30 cellular contexts compared by ENCODE assay signal in genomic region chr2:120180066-120180465, GRCh38. TPM values are rescaled to one million over a fixed set of nuclear protein-coding genes. Genes with fewer than 3 reads are reported as not detected.
DNase-seq lines count a peak whose midpoint lies in the region; ATAC-seq, FAIRE-seq and TF ChIP-seq lines count a peak whose summit lies in the region.
"Had no signal": no experiment of that assay in that cellular context is flagged by ENCODE, and none has a peak within 500 bp of the region (broad histone marks: within the 10 kb centered on the region; RNA-seq: fewer than 3 reads in every experiment).

No MANE protein-coding gene starts in this region.

- H3K9ac ChIP-seq in endodermal cell (ENCODE audit: extremely low read depth, low read length, poor library complexity, severe bottlenecking) = no peak overlapping the region
- H3K9ac ChIP-seq in Karpas-422 (ENCODE audit: low read length) = no peak overlapping the region
- H3K9ac ChIP-seq in HepG2 (ENCODE audit: insufficient read depth, low read depth, low read length) = no peak overlapping the region

- no peak overlapping the region for H2AFZ ChIP-seq in Karpas-422 (ENCODE audit: low read length)
- H2AFZ ChIP-seq in HepG2 (ENCODE audit: low read length) = no peak overlapping the region

- H3K4me3 ChIP-seq in HEK293 (ENCODE audit: low read depth, low read length) (no peak overlapping the region), endodermal cell (ENCODE audit: low read length) (no peak overlapping the region), Karpas-422 (ENCODE audit: low read length) (no peak overlapping the region), HepG2 (replicated peaks in 1 of 3; ENCODE audit: insufficient read depth in 1 of 3, low read depth in 2 of 3, low read length in 3 of 3) (no peak overlapping the region)
- H3K4me3 ChIP-seq: GM12878, SJCRH30 had no signal

- H3K4me1 Mint-ChIP-seq in endodermal cell = peaks cover 10% of the 10 kb centered on the region

- H3K4me2 ChIP-seq in Karpas-422 (ENCODE audit: low read depth, low read length, poor library complexity, severe bottlenecking) (no peak overlapping the region), HepG2 (ENCODE audit: low read depth, low read length) (no peak overlapping the region)

- TF ChIP-seq CTCF in HEK293 (tag by site-specific recombination; IDR thresholded peaks at IDR 0.05) (no peak), endodermal cell (conservative IDR thresholded peaks at IDR 0.05) (no peak), HepG2 (CRISPR knock-in tag; IDR thresholded peaks at IDR 0.05) (no peak)

- H3K27me3 ChIP-seq in endodermal cell (ENCODE audit: control insufficient read depth, insufficient read depth, low read length, poor library complexity, severe bottlenecking) (no peaks in the 10 kb centered on the region), Karpas-422 (ENCODE audit: low read length) (no peaks in the 10 kb centered on the region), HepG2 (ENCODE audit: control insufficient read depth in 1 of 2, insufficient read depth in 2 of 2, low read length in 2 of 2) (no peaks in the 10 kb centered on the region)
- H3K27me3 ChIP-seq: SJCRH30 had no signal

- POLR2A ChIA-PET in HEK293 (lab: Yijun Ruan, JAX) = no interaction called here
- POLR2A ChIA-PET in HepG2 (lab: Yijun Ruan, JAX) = no interaction called here

- no peaks in the 10 kb centered on the region for H3K4me1 ChIP-seq in HEK293 (ENCODE audit: control insufficient read depth, insufficient read depth, low read length)
- peaks cover 5% of the 10 kb centered on the region for H3K4me1 ChIP-seq in endodermal cell (ENCODE audit: control insufficient read depth, insufficient read depth, low read length)
- H3K4me1 ChIP-seq in Karpas-422 (ENCODE audit: low read length) = peaks cover 50% of the 10 kb centered on the region
- H3K4me1 ChIP-seq in HepG2 (ENCODE audit: insufficient read depth, low read length) = no peaks in the 10 kb centered on the region
- H3K4me1 ChIP-seq: SJCRH30 had no signal

- H3K4me3 Mint-ChIP-seq in endodermal cell = no peak overlapping the region
- H3K4me3 Mint-ChIP-seq: activated CD4-positive, alpha-beta T cell treated with anti-CD3 and anti-CD28 coated beads, Interleukin-2, amount 10 ng/mL, durations not matched to agents 7 days and 5 days; activated CD8-positive, alpha-beta memory T cell treated with anti-CD3 and anti-CD28 coated beads, Interleukin-2, amount 10 ng/mL, durations not matched to agents 7 days and 5 days; activated T-cell treated with anti-CD3 and anti-CD28 coated beads, Interleukin-2, amount 50 U/mL, for 72 hours; central memory CD8-positive, alpha-beta T cell; effector memory CD8-positive, alpha-beta T cell; stimulated activated naive B cell treated with anti-CD40 and anti-IgM and Interleukin-4, amounts not matched to agents 10 μg/mL and 1 μg/mL and 100 μg/mL, for 72 hours; type B pancreatic cell had no signal

- H3K9me3 ChIP-seq in HEK293 (ENCODE audit: control insufficient read depth, insufficient read depth, low read depth, low read length) = no peaks in the 10 kb centered on the region
- H3K9me3 ChIP-seq in endodermal cell (ENCODE audit: control insufficient read depth, low read length) = no peaks in the 10 kb centered on the region
- H3K9me3 ChIP-seq in Karpas-422 (ENCODE audit: low read length) = no peaks in the 10 kb centered on the region
- H3K9me3 ChIP-seq in HepG2 (ENCODE audit: low read length) = no peaks in the 10 kb centered on the region
- H3K9me3 ChIP-seq: SJCRH30 had no signal

- H4K20me1 ChIP-seq in Karpas-422 (ENCODE audit: insufficient read depth, low read depth, low read length) (no peaks in the 10 kb centered on the region), HepG2 (ENCODE audit: insufficient read depth, low read length) (no peaks in the 10 kb centered on the region)

- in situ Hi-C loops in HepG2 (cut with HindIII; ENCODE audit: extremely low pct_ligation_motif_present, low pct_unique_long_range_greater_than_20kb) = no loop called here

- no peak for ATAC-seq in HepG2
- ATAC-seq: activated CD8-positive, alpha-beta memory T cell treated with anti-CD3 and anti-CD28 coated beads, Interleukin-2, amount 10 ng/mL, durations not matched to agents 7 days and 5 days; activated T-cell treated with anti-CD3 and anti-CD28 coated beads, Interleukin-2, amount 50 U/mL, for 72 hours; effector memory CD8-positive, alpha-beta T cell; GM12878; left ventricle myocardium superior; stimulated activated naive B cell treated with anti-CD40 and anti-IgM and Interleukin-4, amounts not matched to agents 10 μg/mL and 1 μg/mL and 100 μg/mL, for 72 hours had no signal

- H3K79me2 ChIP-seq in Karpas-422 (ENCODE audit: low read length) (no peaks in the 10 kb centered on the region), HepG2 (ENCODE audit: insufficient read depth, low read length) (no peaks in the 10 kb centered on the region)

- no peak for TF ChIP-seq POLR2A in HepG2 (IDR thresholded peaks at IDR 0.05; ENCODE audit: insufficient read depth in 1 of 2, low read depth in 2 of 2, low read length in 2 of 2)

- TF ChIP-seq EP300 in HepG2 (IDR thresholded peaks at IDR 0.05; ENCODE audit: low read depth in 2 of 2, low read length in 2 of 2) = no peak
- no peak for TF ChIP-seq EP300 in HepG2 (CRISPR knock-in tag; IDR thresholded peaks at IDR 0.05; ENCODE audit: borderline replicate concordance)

- no peaks in the 10 kb centered on the region for H3K9me2 ChIP-seq in Karpas-422 (replicated peaks; ENCODE audit: insufficient read depth, low read length)

- WGBS in endodermal cell (ENCODE audit: insufficient coverage in 1 of 2, insufficient read length in 1 of 2), 2 experiments = 80 to 83% methylated on average over 1 to 3 of the region's 3 CpGs
- WGBS in HepG2 (ENCODE audit: low lambda C conversion rate) = 100% methylated on average over 3 of the region's 3 CpGs

- H3K27ac ChIP-seq in HEK293 (ENCODE audit: extremely low read depth, low read depth, low read length) (no peak overlapping the region), endodermal cell (ENCODE audit: low read depth, low read length) (no peak overlapping the region), Karpas-422 (ENCODE audit: low read length) (no peak overlapping the region), HepG2 (ENCODE audit: extremely low read length, insufficient read depth, low read length) (no peak overlapping the region)
- H3K27ac ChIP-seq: SJCRH30 had no signal

- peak; percentile 12 for DNase-seq in NCI-H2227 (lab: John Stamatoyannopoulos, UW; ENCODE audit: unreplicated experiment)
- DNase-seq in NCI-H2227 treated with DMSO at 0.1 percent for 48 hours (lab: John Stamatoyannopoulos, UW) = no peak
- peak; percentile 80 for DNase-seq in endodermal cell
- peak; percentile 29 for DNase-seq in smooth muscle cell of the brain vasculature (ENCODE audit: low read depth, low spot score)
- DNase-seq in stimulated activated CD4-positive, alpha-beta T cell treated with anti-CD3 and anti-CD28 coated beads, Interleukin-1b, Interleukin-23, amount 100 ng/mL, for 48 hours = no peak
- no peak for DNase-seq in Karpas-422
- DNase-seq in HepG2 (ENCODE audit: low spot score) = no peak
- DNase-seq: activated CD4-positive, alpha-beta T cell treated with anti-CD3 and anti-CD28 coated beads, Interleukin-2, amount 10 ng/mL, durations not matched to agents 7 days and 5 days; activated CD8-positive, alpha-beta memory T cell treated with anti-CD3 and anti-CD28 coated beads, Interleukin-2, amount 10 ng/mL, durations not matched to agents 7 days and 5 days; activated naive CD4-positive, alpha-beta T cell; activated T-cell treated with anti-CD3 and anti-CD28 coated beads, Interleukin-2, amount 50 U/mL, for 72 hours; CD4-positive, alpha-beta memory T cell; effector memory CD8-positive, alpha-beta T cell; EL; erythroblast; glutamatergic neuron; GOT3; left ventricle myocardium superior; NCI-H146; NCI-H510A treated with DMSO at 0.1 percent for 48 hours; RPMI8226; SJCRH30; stimulated activated CD4-positive, alpha-beta T cell treated with anti-CD3 and anti-CD28 coated beads, Interleukin-15, amount 100 ng/mL, for 24 hours; stimulated activated naive B cell treated with anti-CD40 and anti-IgM and Interleukin-4, amounts not matched to agents 10 μg/mL and 1 μg/mL and 100 μg/mL, for 72 hours had no signal

- CTCF ChIA-PET in HEK293 (lab: Yijun Ruan, JAX) = interaction anchor here (1.0 kb wide), 1 partner anchor 70 kb away, joined by 5 read pairs; no protein-coding TSS in a partner anchor
- CTCF ChIA-PET in HepG2 (lab: Yijun Ruan, JAX; ENCODE audit: low intra/inter-chr PET ratio, low total read pairs) = no interaction called here

- no peak overlapping the region for H3K27ac Mint-ChIP-seq in endodermal cell
- H3K27ac Mint-ChIP-seq: stimulated activated naive B cell treated with anti-CD40 and anti-IgM and Interleukin-4, amounts not matched to agents 10 μg/mL and 1 μg/mL and 100 μg/mL, for 72 hours; type B pancreatic cell had no signal

- no peak for TF ChIP-seq RAD21 in HepG2 (CRISPR knock-in tag; IDR thresholded peaks at IDR 0.05)

- no peak for FAIRE-seq in HepG2 (lab: Jason Lieb, UNC)
- FAIRE-seq: GM12878, GM19239, keratinocyte had no signal

- no TSS peak for BruUV-seq in HepG2 (replicated peaks; lab: Mats Ljungman, UMichigan)

- peaks cover 12% of the 10 kb centered on the region for H3K36me3 Mint-ChIP-seq in endodermal cell (ENCODE audit: low read depth)

- no peaks in the 10 kb centered on the region for H3K9me3 Mint-ChIP-seq in endodermal cell
- H3K9me3 Mint-ChIP-seq: activated CD4-positive, alpha-beta T cell treated with anti-CD3 and anti-CD28 coated beads, Interleukin-2, amount 10 ng/mL, durations not matched to agents 7 days and 5 days; activated T-cell treated with anti-CD3 and anti-CD28 coated beads, Interleukin-2, amount 50 U/mL, for 72 hours; central memory CD8-positive, alpha-beta T cell; effector memory CD8-positive, alpha-beta T cell; stimulated activated naive B cell treated with anti-CD40 and anti-IgM and Interleukin-4, amounts not matched to agents 10 μg/mL and 1 μg/mL and 100 μg/mL, for 72 hours; type B pancreatic cell had no signal

- intact Hi-C loops in HepG2 (cut with micrococcal nuclease; ENCODE audit: unreplicated experiment) = no loop called here

- no peaks in the 10 kb centered on the region for H3K27me3 Mint-ChIP-seq in endodermal cell (ENCODE audit: insufficient read depth)
- H3K27me3 Mint-ChIP-seq: activated CD4-positive, alpha-beta T cell treated with anti-CD3 and anti-CD28 coated beads, Interleukin-2, amount 10 ng/mL, durations not matched to agents 7 days and 5 days; activated CD8-positive, alpha-beta memory T cell treated with anti-CD3 and anti-CD28 coated beads, Interleukin-2, amount 10 ng/mL, durations not matched to agents 7 days and 5 days; CD4-positive, alpha-beta memory T cell; central memory CD8-positive, alpha-beta T cell; stimulated activated naive B cell treated with anti-CD40 and anti-IgM and Interleukin-4, amounts not matched to agents 10 μg/mL and 1 μg/mL and 100 μg/mL, for 72 hours; type B pancreatic cell had no signal

- H3K36me3 ChIP-seq in HEK293 (ENCODE audit: control insufficient read depth in 2 of 2, insufficient read depth in 1 of 2, low read length in 2 of 2) = peaks cover 0 to 17% of the 10 kb centered on the region in 2 experiments; a peak in 1 of 3 replicates
- H3K36me3 ChIP-seq in endodermal cell (ENCODE audit: control insufficient read depth, insufficient read depth, low read length) = peaks cover 34% of the 10 kb centered on the region
- no peaks in the 10 kb centered on the region for H3K36me3 ChIP-seq in Karpas-422 (ENCODE audit: insufficient read depth, low read length)
- H3K36me3 ChIP-seq in HepG2 (replicated peaks in 1 of 2; ENCODE audit: control insufficient read depth in 1 of 2, insufficient read depth in 2 of 2, low read length in 2 of 2) = peaks cover 3 to 28% of the 10 kb centered on the region in 2 experiments; a peak in 3 of 5 replicates
- H3K36me3 ChIP-seq: SJCRH30 had no signal

RNA-seq across cellular contexts. Expression of gene TMEM185B, which starts 43.1 kb away (rescaled TPM):
- total RNA-seq in endodermal cell (10 to 100 TPM; 19.5 to 22.9 TPM), HepG2 (2016; rRNA removed; fragmentation: Illumina TruSeq; extraction: Trizol) (3.5 and 7.0 TPM in 2 replicates)
- 19.9 TPM for polyA plus RNA-seq in endodermal cell (2013, experiment 1 of 2)
- polyA plus RNA-seq in endodermal cell (2013, experiment 2 of 2) = 17.1 TPM
- 12.9 and 13.0 TPM in 2 replicates for total RNA-seq in Karpas-422 (2014; rRNA removed; shearing (Covaris generic); ENCODE audit: low replicate concordance)
- 1.2 and 1.8 TPM in 2 replicates for total RNA-seq in HepG2 (2016; cell fraction: cytosol; rRNA removed; fragmentation: Illumina TruSeq; extraction: Trizol; ENCODE audit: low read depth)
- 2.9 and 6.9 TPM in 2 replicates for total RNA-seq in HepG2 (2016; cell fraction: insoluble cytoplasmic fraction; rRNA removed; fragmentation: Illumina TruSeq; extraction: Trizol)
- 3.8 and 4.7 TPM in 2 replicates for total RNA-seq in HepG2 (2016; cell fraction: membrane; rRNA removed; fragmentation: Illumina TruSeq; extraction: Trizol)
- total RNA-seq in HepG2 (2016; cell fraction: nucleus; rRNA removed; fragmentation: Illumina TruSeq; extraction: Trizol) = 6.4 and 7.9 TPM in 2 replicates
- polyA plus RNA-seq in HepG2 (2011; rRNA removed) = 5.6 and 5.7 TPM in 2 replicates
- polyA plus RNA-seq in HepG2 (2011; cell fraction: cytosol; rRNA removed) = 6.0 and 6.3 TPM in 2 replicates
- 9.5 and 9.8 TPM in 2 replicates for polyA plus RNA-seq in HepG2 (2011; cell fraction: nucleus; rRNA removed)
- 7.3 and 7.8 TPM in 2 replicates for polyA plus RNA-seq in HepG2 (2012)
- 1.2 and 1.8 TPM in 2 replicates for polyA plus RNA-seq in HepG2 (2016; cell fraction: cytosol; fragmentation: Illumina TruSeq; extraction: Trizol; ENCODE audit: low read depth)
- 3.2 and 5.0 TPM in 2 replicates for polyA plus RNA-seq in HepG2 (2016; cell fraction: insoluble cytoplasmic fraction; fragmentation: Illumina TruSeq; extraction: Trizol; ENCODE audit: low read depth)
- 2.4 and 3.2 TPM in 2 replicates for polyA plus RNA-seq in HepG2 (2016; cell fraction: membrane; fragmentation: Illumina TruSeq; extraction: Trizol; ENCODE audit: low read depth)
- polyA plus RNA-seq in HepG2 (2016; cell fraction: nucleus; fragmentation: Illumina TruSeq; extraction: Trizol; ENCODE audit: insufficient read depth, low read depth) = 8.5 and 10.2 TPM in 2 replicates
- 13.7 and 14.5 TPM in 2 replicates for polyA minus RNA-seq in HepG2 (2011; rRNA and poly(A)+ RNA removed; ENCODE audit: low replicate concordance)
- polyA minus RNA-seq in HepG2 (2011; cell fraction: cytosol; rRNA and poly(A)+ RNA removed) = 4.8 and 5.5 TPM in 2 replicates
- 5.2 and 7.0 TPM in 2 replicates for polyA minus RNA-seq in HepG2 (2011; cell fraction: nucleus; rRNA and poly(A)+ RNA removed)

Comparison
In these comparisons a context has a peak if more than half of its experiments do, and no peak if none do; other contexts are left out.
1. DNase-seq: peak in NCI-H2227 (single experiment), endodermal cell (single experiment) and smooth muscle cell of the brain vasculature (single experiment); none in NCI-H2227 treated with DMSO at 0.1 percent for 48 hours (single experiment), stimulated activated CD4-positive, alpha-beta T cell treated with anti-CD3 and anti-CD28 coated beads, Interleukin-1b, Interleukin-23, amount 100 ng/mL, for 48 hours (single experiment), Karpas-422 (single experiment) and HepG2 (single experiment).